ENCODE assay signal across 8 cellular contexts in the genomic region with DNA sequence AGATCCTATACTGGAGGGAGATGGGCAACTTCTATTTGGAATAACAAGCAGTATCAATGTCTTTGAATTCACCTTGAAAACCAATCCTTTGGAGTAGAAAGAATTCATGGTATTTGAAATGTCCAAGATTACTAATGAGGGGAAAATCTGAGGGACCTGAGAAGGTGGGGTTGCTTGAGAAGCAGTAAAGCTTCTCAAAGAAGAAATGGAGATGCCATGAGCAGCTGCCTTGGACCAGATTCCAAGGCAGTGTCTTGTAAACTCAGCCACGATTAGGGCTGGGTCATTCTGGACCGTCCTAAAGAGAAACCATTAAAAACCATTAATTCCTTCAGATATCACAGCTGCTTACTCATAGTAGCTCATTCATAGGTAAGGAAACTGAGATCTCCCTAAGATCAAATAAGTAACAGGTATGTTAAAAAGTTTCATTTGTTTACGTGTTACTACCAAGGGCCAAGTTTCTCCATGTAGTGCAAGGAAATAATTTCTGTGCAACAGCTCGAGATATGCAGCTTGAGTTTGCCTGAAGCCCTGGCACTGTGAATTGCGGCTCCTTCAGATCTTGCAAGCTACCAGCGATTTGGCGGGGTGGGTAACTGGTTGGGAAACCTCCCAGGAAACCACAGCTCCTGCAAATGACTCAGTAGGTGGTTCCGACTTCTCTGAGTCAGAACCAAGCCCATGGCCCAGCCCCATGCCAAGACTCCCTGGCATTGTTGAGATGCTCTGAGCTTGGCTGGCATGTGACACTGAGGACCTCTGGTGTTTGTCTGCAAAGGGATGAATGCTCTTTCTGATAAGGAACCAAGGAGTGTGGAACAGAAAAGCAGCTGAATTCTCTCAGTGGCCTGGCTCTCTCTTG.
A peak's percentile ranks its signal among the peaks of the same experiment; 100 is the strongest.
DNase-seq lines count a peak whose midpoint lies in the region; ATAC-seq and TF ChIP-seq lines count a peak whose summit lies in the region.

No MANE protein-coding gene starts in this region.

- H3K36me3 ChIP-seq in kidney epithelial cell (ENCODE audit: control insufficient read depth, insufficient read depth, low read length), result no peaks in the 10 kb centered on the region

- H3K27ac Mint-ChIP-seq in activated T-helper 17 cell treated with anti-CD3 and anti-CD28 coated beads, Interleukin-2, amount 50 U/mL, for 72 hours, result no peak overlapping the region

- DNase-seq in AG08396 (ENCODE audit: low spot score), result peak; percentile 49
- DNase-seq in MV-4-11 (lab: John Stamatoyannopoulos, UW), result peak; percentile 36
- DNase-seq in kidney epithelial cell (ENCODE audit: low read depth), result peak; percentile 28
- DNase-seq in stimulated activated CD8-positive, alpha-beta memory T cell treated with anti-CD3 and anti-CD28 coated beads, Interleukin-4, amount 100 ng/mL, for 24 hours (ENCODE audit: low read depth), result peak; percentile 15
- DNase-seq in SIG-M5 treated with dmso at 0.1 percent for 504 hours (lab: John Stamatoyannopoulos, UW; ENCODE audit: unreplicated experiment), result no peak
- no peak for DNase-seq in SW 1271 (lab: John Stamatoyannopoulos, UW)
- no peak for DNase-seq in NCI-H2029 (lab: John Stamatoyannopoulos, UW)

- no peaks in the 10 kb centered on the region for H3K9me3 Mint-ChIP-seq in activated T-helper 17 cell treated with anti-CD3 and anti-CD28 coated beads, Interleukin-2, amount 50 U/mL, for 72 hours

- no peak overlapping the region for H3K4me3 ChIP-seq in kidney epithelial cell (ENCODE audit: low read depth, low read length)

- peak overlapping the region; percentile 37 for H3K4me3 Mint-ChIP-seq in activated T-helper 17 cell treated with anti-CD3 and anti-CD28 coated beads, Interleukin-2, amount 50 U/mL, for 72 hours

- no peaks in the 10 kb centered on the region for H3K36me3 Mint-ChIP-seq in activated T-helper 17 cell treated with anti-CD3 and anti-CD28 coated beads, Interleukin-2, amount 50 U/mL, for 72 hours (ENCODE audit: low read depth)

- peaks cover 8% of the 10 kb centered on the region for H3K4me1 Mint-ChIP-seq in activated T-helper 17 cell treated with anti-CD3 and anti-CD28 coated beads, Interleukin-2, amount 50 U/mL, for 72 hours

- no peak for TF ChIP-seq CTCF in kidney epithelial cell (IDR thresholded peaks at IDR 0.05; ENCODE audit: insufficient read depth, low read length, poor library complexity, severe bottlenecking)

- peaks cover 3% of the 10 kb centered on the region for H3K27me3 Mint-ChIP-seq in activated T-helper 17 cell treated with anti-CD3 and anti-CD28 coated beads, Interleukin-2, amount 50 U/mL, for 72 hours

- peak; percentile 98 for ATAC-seq in activated T-helper 17 cell treated with anti-CD3 and anti-CD28 coated beads, Interleukin-2, amount 50 U/mL, for 72 hours (replicated peaks)

- H3K27me3 ChIP-seq in kidney epithelial cell (ENCODE audit: control insufficient read depth, insufficient read depth, low read length), result no peaks in the 10 kb centered on the region

Comparison
In these comparisons a context has a peak if more than half of its experiments do, and no peak if none do; other contexts are left out.
1. DNase-seq: peak in AG08396 (single experiment), MV-4-11 (single experiment), kidney epithelial cell (single experiment) and stimulated activated CD8-positive, alpha-beta memory T cell treated with anti-CD3 and anti-CD28 coated beads, Interleukin-4, amount 100 ng/mL, for 24 hours (single experiment); none in SIG-M5 treated with dmso at 0.1 percent for 504 hours (single experiment), SW 1271 (0 of 2) and NCI-H2029 (single experiment).